ENCODE assay signal across 8 cellular contexts in genomic region chr5:132180134-132180745, GRCh38. TPM values are rescaled to one million over a fixed set of nuclear protein-coding genes. Genes with fewer than 3 reads are reported as not detected.
DNase-seq lines count a peak whose midpoint lies in the region; ATAC-seq and TF ChIP-seq lines count a peak whose summit lies in the region.

No MANE protein-coding gene starts in this region.

- H2AFZ ChIP-seq in GM23338 (peak overlapping the region; percentile 0; the same call in 1 of the 2 replicates), OCI-LY1 (ENCODE audit: low read length) (no peak overlapping the region)

- H3K27me3 Mint-ChIP-seq in CD8-positive, alpha-beta T cell (ENCODE audit: low read depth): no peaks in the 10 kb centered on the region
- H3K27me3 Mint-ChIP-seq in GM23338 (ENCODE audit: insufficient read depth, low read depth, poor library complexity): peaks cover 4% of the 10 kb centered on the region
- H3K27me3 Mint-ChIP-seq in chondrocyte (ENCODE audit: low read depth): no peaks in the 10 kb centered on the region

- WGBS in liver: 20% methylated on average over 8 of the region's 8 CpGs

- no peaks in the 10 kb centered on the region for H3K9me3 ChIP-seq in CD8-positive, alpha-beta T cell (ENCODE audit: low read length)
- H3K9me3 ChIP-seq in OCI-LY1 (ENCODE audit: low read length): no peaks in the 10 kb centered on the region
- no peaks in the 10 kb centered on the region for H3K9me3 ChIP-seq in liver (ENCODE audit: control insufficient read depth in 4 of 4, low read length in 3 of 4)

- H3K4me3 Mint-ChIP-seq in CD8-positive, alpha-beta T cell: no peak overlapping the region
- H3K4me3 Mint-ChIP-seq in GM23338 (peak overlapping the region; percentile 67), chondrocyte (ENCODE audit: unreplicated experiment) (no peak overlapping the region)

- H3K4me3 ChIP-seq in CD8-positive, alpha-beta T cell (ENCODE audit: low read depth, low read length): no peak overlapping the region
- H3K4me3 ChIP-seq in GM23338 (no peak overlapping the region), OCI-LY1 (ENCODE audit: low read depth, low read length, poor library complexity, severe bottlenecking) (no peak overlapping the region), liver (ENCODE audit: low read depth in 1 of 3, low read length in 3 of 3) (peak overlapping the region in 2 of 3 donors; percentile 50 to 67)

- no peaks in the 10 kb centered on the region for H4K20me1 ChIP-seq in GM23338 (replicated peaks; ENCODE audit: insufficient read depth)
- no peaks in the 10 kb centered on the region for H4K20me1 ChIP-seq in OCI-LY1 (ENCODE audit: insufficient read depth, low read length)

- no peak for ATAC-seq in CD8-positive, alpha-beta T cell
- ATAC-seq in GM23338 (peak; percentile 30), HG02840 (IDR thresholded peaks at IDR 0.05; ENCODE audit: low FRiP score, unreplicated experiment) (no peak)

- H3K79me2 ChIP-seq in GM23338 (replicated peaks; ENCODE audit: insufficient read depth): no peaks in the 10 kb centered on the region
- no peaks in the 10 kb centered on the region for H3K79me2 ChIP-seq in OCI-LY1 (ENCODE audit: insufficient read depth, low read length)

- no peak for DNase-seq in CD8-positive, alpha-beta T cell
- DNase-seq in GM23338 (ENCODE audit: low spot score): peak; percentile 81
- DNase-seq in chondrocyte (ENCODE audit: low spot score): no peak
- DNase-seq in activated CD4-positive, CD25-positive, alpha-beta regulatory T cell (lab: John Stamatoyannopoulos, UW): no peak
- no peak for DNase-seq in NCI-H187 treated with DMSO at 0.1 percent for 48 hours (lab: John Stamatoyannopoulos, UW)

- H3K4me1 Mint-ChIP-seq in CD8-positive, alpha-beta T cell (ENCODE audit: low read depth): peaks cover 14% of the 10 kb centered on the region
- H3K4me1 Mint-ChIP-seq in GM23338 (peaks cover 19% of the 10 kb centered on the region; the same call in 2 of the 3 replicates), chondrocyte (ENCODE audit: low read depth) (peaks cover 25% of the 10 kb centered on the region)

- H3K9me3 Mint-ChIP-seq in CD8-positive, alpha-beta T cell: no peaks in the 10 kb centered on the region
- no peaks in the 10 kb centered on the region for H3K9me3 Mint-ChIP-seq in GM23338
- peaks cover 7% of the 10 kb centered on the region for H3K9me3 Mint-ChIP-seq in chondrocyte (ENCODE audit: low read depth)

- H3K4me2 ChIP-seq in GM23338: no peak overlapping the region; the same call in 1 of the 2 replicates
- no peak overlapping the region for H3K4me2 ChIP-seq in OCI-LY1 (ENCODE audit: low read length)

- CTCF ChIA-PET in CD8-positive, alpha-beta T cell (lab: Charles Lee): interaction anchor here (0.7 to 2.3 kb wide), 6 partner anchors 9 to 117 kb away, joined by 3 to 15 read pairs (median 4); no protein-coding TSS in a partner anchor

- TF ChIP-seq CTCF in CD8-positive, alpha-beta T cell (IDR thresholded peaks at IDR 0.05): peak; percentile 30
- TF ChIP-seq CTCF in GM23338 (conservative IDR thresholded peaks at IDR 0.05; ENCODE audit: low read depth in 2 of 2): peak; percentile 73 to 78
- peak; percentile 71 for TF ChIP-seq CTCF in OCI-LY1 (IDR thresholded peaks at IDR 0.05; ENCODE audit: low read length)
- TF ChIP-seq CTCF in chondrocyte (IDR thresholded peaks at IDR 0.05): peak; percentile 93
- TF ChIP-seq CTCF in liver (IDR thresholded peaks at IDR 0.05; ENCODE audit: low read depth, low read length, missing input control): peak; percentile 65

- no peaks in the 10 kb centered on the region for H3K36me3 ChIP-seq in CD8-positive, alpha-beta T cell (ENCODE audit: insufficient read depth, low read length)
- H3K36me3 ChIP-seq in GM23338 (ENCODE audit: insufficient read depth) (no peaks in the 10 kb centered on the region), OCI-LY1 (ENCODE audit: insufficient read depth, low read length) (no peaks in the 10 kb centered on the region), liver (ENCODE audit: control insufficient read depth in 4 of 4, insufficient read depth in 3 of 4, low read depth in 1 of 4, low read length in 3 of 4) (no peaks in the 10 kb centered on the region)

- TF ChIP-seq RAD21 in liver (IDR thresholded peaks at IDR 0.05): peak; percentile 70 to 77

- intact Hi-C loops in CD8-positive, alpha-beta T cell (cut with DNase I, micrococcal nuclease): loop anchor here in 1 of 2 experiments (5.0 kb wide), 1 partner anchor 118 kb away; the partner anchor contains the start of gene IL3

- H3K27ac ChIP-seq in CD8-positive, alpha-beta T cell (ENCODE audit: low read depth, low read length): no peak overlapping the region
- H3K27ac ChIP-seq in GM23338 (ENCODE audit: low read depth): no peak overlapping the region
- no peak overlapping the region for H3K27ac ChIP-seq in OCI-LY1 (ENCODE audit: low read depth, low read length, poor library complexity, severe bottlenecking)
- no peak overlapping the region for H3K27ac ChIP-seq in liver (ENCODE audit: low read depth in 1 of 2, low read length in 2 of 2)

- peaks cover 7% of the 10 kb centered on the region; the same call in 1 of the 2 replicates for H3K9me2 ChIP-seq in GM23338 (ENCODE audit: insufficient read depth)
- no peaks in the 10 kb centered on the region for H3K9me2 ChIP-seq in OCI-LY1 (ENCODE audit: low read depth, low read length)

- H3K36me3 Mint-ChIP-seq in CD8-positive, alpha-beta T cell: no peaks in the 10 kb centered on the region
- H3K36me3 Mint-ChIP-seq in GM23338 (ENCODE audit: low read depth): no peaks in the 10 kb centered on the region
- H3K36me3 Mint-ChIP-seq in chondrocyte (ENCODE audit: low read depth): peaks cover 4% of the 10 kb centered on the region

- no peak overlapping the region for H3K27ac Mint-ChIP-seq in CD8-positive, alpha-beta T cell
- no peak overlapping the region for H3K27ac Mint-ChIP-seq in GM23338
- H3K27ac Mint-ChIP-seq in chondrocyte (ENCODE audit: unreplicated experiment): peak overlapping the region; percentile 60

- POLR2A ChIA-PET in CD8-positive, alpha-beta T cell (lab: Charles Lee): no interaction called here

- no peaks in the 10 kb centered on the region for H3F3A ChIP-seq in GM23338 (replicated peaks; ENCODE audit: low read depth)
- no peaks in the 10 kb centered on the region; the same call in 1 of the 2 replicates for H3F3A ChIP-seq in OCI-LY1 (ENCODE audit: insufficient read depth, low read length)

- H3K4me1 ChIP-seq in CD8-positive, alpha-beta T cell (ENCODE audit: insufficient read depth, low read length): no peaks in the 10 kb centered on the region
- peaks cover 3% of the 10 kb centered on the region; the same call in 1 of the 2 replicates for H3K4me1 ChIP-seq in GM23338 (ENCODE audit: insufficient read depth)
- no peaks in the 10 kb centered on the region for H3K4me1 ChIP-seq in OCI-LY1 (ENCODE audit: insufficient read depth, low read length, severe bottlenecking)
- peaks cover 2 to 7% (median 3%) of the 10 kb centered on the region in 4 donors for H3K4me1 ChIP-seq in liver (ENCODE audit: control insufficient read depth in 4 of 4, insufficient read depth in 4 of 4, low read length in 3 of 4)

- H3K27me3 ChIP-seq in CD8-positive, alpha-beta T cell (ENCODE audit: insufficient read depth, low read length): no peaks in the 10 kb centered on the region
- H3K27me3 ChIP-seq in GM23338 (ENCODE audit: insufficient read depth) (no peaks in the 10 kb centered on the region), OCI-LY1 (ENCODE audit: insufficient read depth, low read length) (no peaks in the 10 kb centered on the region), liver (ENCODE audit: control insufficient read depth in 4 of 4, insufficient read depth in 4 of 4, low read length in 3 of 4) (no peaks in the 10 kb centered on the region)

- H3K9ac ChIP-seq in OCI-LY1 (ENCODE audit: low read length) (no peak overlapping the region), liver (ENCODE audit: low read depth in 1 of 2, low read length in 2 of 2) (no peak overlapping the region)

TF ChIP-seq in GM23338, 12 proteins besides CTCF, POLR2A, EP300 and RAD21 (continues in another document):
- TF ChIP-seq ZNF114 (CRISPR knock-in tag; IDR thresholded peaks at IDR 0.05) (no peak), STAT1 (IDR thresholded peaks at IDR 0.05; ENCODE audit: unreplicated experiment) (no peak), JUNB (IDR thresholded peaks at IDR 0.05; ENCODE audit: unreplicated experiment) (no peak), CREB1 (CRISPR knock-in tag; IDR thresholded peaks at IDR 0.05; ENCODE audit: low read depth) (no peak), ZNF331 (CRISPR knock-in tag; IDR thresholded peaks at IDR 0.05; ENCODE audit: low read depth) (no peak), POLR2AphosphoS5 (IDR thresholded peaks at IDR 0.05; ENCODE audit: low read depth) (no peak)
- TF ChIP-seq, protein P1, sequence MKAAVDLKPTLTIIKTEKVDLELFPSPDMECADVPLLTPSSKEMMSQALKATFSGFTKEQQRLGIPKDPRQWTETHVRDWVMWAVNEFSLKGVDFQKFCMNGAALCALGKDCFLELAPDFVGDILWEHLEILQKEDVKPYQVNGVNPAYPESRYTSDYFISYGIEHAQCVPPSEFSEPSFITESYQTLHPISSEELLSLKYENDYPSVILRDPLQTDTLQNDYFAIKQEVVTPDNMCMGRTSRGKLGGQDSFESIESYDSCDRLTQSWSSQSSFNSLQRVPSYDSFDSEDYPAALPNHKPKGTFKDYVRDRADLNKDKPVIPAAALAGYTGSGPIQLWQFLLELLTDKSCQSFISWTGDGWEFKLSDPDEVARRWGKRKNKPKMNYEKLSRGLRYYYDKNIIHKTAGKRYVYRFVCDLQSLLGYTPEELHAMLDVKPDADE (IDR thresholded peaks at IDR 0.05): no peak

TF ChIP-seq in liver, 16 proteins besides CTCF, POLR2A, EP300 and RAD21 (continues in another document):
- TF ChIP-seq SP1 (IDR thresholded peaks at IDR 0.05): no peak
- no peak for TF ChIP-seq TAF1 (conservative IDR thresholded peaks at IDR 0.05)
- no peak for TF ChIP-seq ATF3 (IDR thresholded peaks at IDR 0.05)
- no peak for TF ChIP-seq FOXA1 (IDR thresholded peaks at IDR 0.05)
- no peak for TF ChIP-seq JUND (IDR thresholded peaks at IDR 0.05)
- TF ChIP-seq RXRA (IDR thresholded peaks at IDR 0.05): no peak

RNA-seq across cellular contexts. Expression of gene P4HA2, which starts 47.4 kb away (rescaled TPM):
- not detected for total RNA-seq in CD8-positive, alpha-beta T cell
- 8.0 and 10.3 TPM in 2 replicates for total RNA-seq in GM23338 (2014; rRNA removed; shearing (Covaris generic))
- polyA plus RNA-seq in GM23338 (2016; fragmentation: Nextera tagmentation; extraction: Ambion mirVana) (5.9 and 8.1 TPM in 2 replicates), liver (1 to 10 TPM; 4.6 to 7.2 TPM)
- total RNA-seq in chondrocyte (261 to 304 TPM (median 302 TPM) in 3 replicates), liver (1 to 10 TPM; 5.1 to 7.9 TPM)

Comparison
In these comparisons a context has a peak if more than half of its experiments do, and no peak if none do; other contexts are left out.
1. H3K4me3 ChIP-seq: peak in liver (2 of 3); none in CD8-positive, alpha-beta T cell (single experiment), GM23338 (single experiment) and OCI-LY1 (single experiment).
2. CTCF ChIP-seq: peak in every context shown above with its lines; median percentile 93 in chondrocyte; 76 in GM23338; 71 in OCI-LY1; 65 in liver; 30 in CD8-positive, alpha-beta T cell.
3. RNA of gene P4HA2, which starts 47.4 kb away (total RNA-seq): 261 to 304 TPM in chondrocyte; 8.0 to 10.3 TPM in GM23338, 5.1 to 7.9 TPM in liver and not detected in CD8-positive, alpha-beta T cell; every median in the first group is over 10 times any median in the second.